Comparison of ENCODE assay signal across 11 cellular contexts in the genomic region with DNA sequence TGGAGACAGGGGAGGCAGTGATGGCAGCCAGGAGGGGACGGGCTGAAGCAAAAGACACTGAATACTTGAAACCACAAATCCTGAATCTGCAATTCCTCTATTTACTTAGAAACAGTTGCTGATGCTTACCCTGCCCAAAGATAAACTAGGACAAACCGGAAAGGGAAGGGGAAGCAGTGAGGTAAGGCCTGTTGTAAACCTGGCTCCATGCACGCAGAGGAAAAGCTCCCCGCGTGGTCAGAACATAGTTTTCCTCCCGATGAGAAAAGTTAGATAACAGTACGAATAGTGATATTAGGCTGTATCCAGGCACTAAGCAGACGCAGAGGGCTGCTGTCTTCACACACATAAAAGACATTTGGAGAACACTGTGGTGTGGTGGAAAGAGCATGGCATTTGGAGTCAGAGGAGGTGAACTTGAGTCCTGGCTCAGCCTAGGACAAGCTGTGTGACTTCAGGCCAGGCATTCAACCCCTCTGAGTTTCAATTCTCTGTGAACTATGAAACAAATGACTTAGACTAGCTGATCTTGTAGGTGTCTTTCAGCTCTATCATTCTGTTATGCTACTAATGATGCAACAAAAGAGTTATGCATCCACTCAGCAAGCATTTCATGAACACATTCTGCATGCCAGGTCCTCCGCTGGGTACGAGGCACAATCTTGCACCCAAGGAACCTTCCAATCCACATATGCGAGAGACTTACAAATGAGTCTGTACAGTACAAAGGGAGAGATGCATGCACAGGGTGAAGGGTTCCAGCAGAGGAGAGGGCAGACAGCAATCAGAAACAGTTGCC.
DNase-seq lines count a peak whose midpoint lies in the region; ATAC-seq and TF ChIP-seq lines count a peak whose summit lies in the region.
"Had no signal": no experiment of that assay in that cellular context is flagged by ENCODE, and none has a peak within 500 bp of the region (broad histone marks: within the 10 kb centered on the region; RNA-seq: fewer than 3 reads in every experiment).

No MANE protein-coding gene starts in this region.

- intact Hi-C loops in right cardiac atrium (cut with DNase I) (loop anchor here in 1 of 4 donors (10.0 kb wide), 1 partner anchor 74 kb away; no protein-coding TSS in a partner anchor), sciatic nerve (cut with DNase I) (no loop called here)

- TF ChIP-seq CTCF in GM12873 (IDR thresholded peaks at IDR 0.05; ENCODE audit: insufficient read depth, low read depth, low read length, missing control alignments) (peak; percentile 17), cardiac fibroblast (IDR thresholded peaks at IDR 0.05; ENCODE audit: low read depth, low read length) (peak; percentile 5)

- WGBS in right cardiac atrium: 23% methylated on average over 11 of the region's 11 CpGs

- no peaks in the 10 kb centered on the region for H3K9me3 ChIP-seq in right cardiac atrium (ENCODE audit: control insufficient read depth, low read length)
- no peaks in the 10 kb centered on the region for H3K9me3 ChIP-seq in effector memory CD4-positive, alpha-beta T cell (ENCODE audit: control insufficient read depth, low read length)
- H3K9me3 ChIP-seq: BE2C, MG63 had no signal

- ATAC-seq in right cardiac atrium: peak; percentile 65 to 80
- ATAC-seq in sciatic nerve: peak; percentile 41
- ATAC-seq in HG03159 (IDR thresholded peaks at IDR 0.05; ENCODE audit: unreplicated experiment): no peak

- H3K36me3 ChIP-seq in effector memory CD4-positive, alpha-beta T cell (ENCODE audit: control insufficient read depth, insufficient read depth, low read length): no peaks in the 10 kb centered on the region
- H3K36me3 ChIP-seq: BE2C, MG63 had no signal

- H3K27me3 ChIP-seq in right cardiac atrium (ENCODE audit: control insufficient read depth, insufficient read depth): no peaks in the 10 kb centered on the region
- no peaks in the 10 kb centered on the region for H3K27me3 ChIP-seq in effector memory CD4-positive, alpha-beta T cell (replicated peaks; ENCODE audit: control insufficient read depth, insufficient read depth, low read length, poor library complexity, severe bottlenecking)
- H3K27me3 ChIP-seq: BE2C had no signal

- H3K4me1 ChIP-seq in right cardiac atrium (ENCODE audit: control insufficient read depth, insufficient read depth, low read length): peaks cover 27% of the 10 kb centered on the region
- no peaks in the 10 kb centered on the region for H3K4me1 ChIP-seq in effector memory CD4-positive, alpha-beta T cell (ENCODE audit: control insufficient read depth, insufficient read depth, low read length, poor library complexity, severe bottlenecking)
- H3K4me1 ChIP-seq: BE2C had no signal

- H3K4me3 ChIP-seq in cardiac fibroblast (replicated peaks in 1 of 2; ENCODE audit: low read depth in 2 of 2, low read length in 2 of 2) (no peak overlapping the region), right cardiac atrium (ENCODE audit: low read length) (no peak overlapping the region)
- H3K4me3 ChIP-seq in effector memory CD4-positive, alpha-beta T cell (ENCODE audit: insufficient read depth, low read depth, low read length, poor library complexity, severe bottlenecking): no peak overlapping the region
- H3K4me3 ChIP-seq: MG63 had no signal

- DNase-seq in cardiac fibroblast (ENCODE audit: low read depth in 2 of 2) (peak; percentile 22 to 82), right cardiac atrium (peak; percentile 70 to 79 (median 70)), sciatic nerve (ENCODE audit: low spot score) (no peak), HUDEP-2 (lab: John Stamatoyannopoulos, UW; ENCODE audit: unreplicated experiment in 76 of 76) (no peak), glomerular visceral epithelial cell (ENCODE audit: extremely low spot score) (no peak)
- no peak for DNase-seq in effector memory CD4-positive, alpha-beta T cell
- DNase-seq: BE2C; MG63; stimulated activated CD4-positive, alpha-beta T cell treated with anti-CD3 and anti-CD28 coated beads, Interleukin-4, amount 100 ng/mL, for 24 hours had no signal

- H3K27ac ChIP-seq in right cardiac atrium (ENCODE audit: low read length): peak overlapping the region; percentile 96
- no peak overlapping the region for H3K27ac ChIP-seq in effector memory CD4-positive, alpha-beta T cell (ENCODE audit: insufficient read depth, low read length, poor library complexity, severe bottlenecking)

Comparison
In these comparisons a context has a peak if more than half of its experiments do, and no peak if none do; other contexts are left out.
1. DNase-seq: peak in cardiac fibroblast (2 of 2) and right cardiac atrium (3 of 3); none in sciatic nerve (single experiment), HUDEP-2 (0 of 76), glomerular visceral epithelial cell (single experiment) and effector memory CD4-positive, alpha-beta T cell (0 of 3).